In the genomic region with DNA sequence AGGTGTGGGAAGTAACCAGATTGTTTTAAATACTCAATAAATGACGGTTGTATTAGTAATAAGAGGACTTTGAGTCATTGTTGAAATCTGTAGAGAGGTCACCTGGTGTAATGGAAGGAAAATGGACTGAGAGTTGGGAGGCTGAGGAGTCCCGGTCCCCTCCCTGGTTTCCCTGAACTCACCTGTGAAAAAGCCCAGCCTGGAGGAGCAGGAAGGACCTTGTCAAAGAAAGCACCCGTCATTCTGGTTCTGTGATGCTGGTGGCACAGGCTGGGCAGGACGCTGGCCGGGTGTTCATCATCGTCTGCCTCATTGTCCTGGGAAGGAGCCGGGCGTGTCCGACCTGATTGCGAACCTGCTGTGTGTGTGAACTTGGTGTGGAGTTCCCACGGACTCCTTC, we compare ENCODE assay signal across 25 cellular contexts.
"Had no signal": no experiment of that assay in that cellular context is flagged by ENCODE, and none has a peak within 500 bp of the region (broad histone marks: within the 10 kb centered on the region; RNA-seq: fewer than 3 reads in every experiment).

No MANE protein-coding gene starts in this region.

- H3K27ac Mint-ChIP-seq: activated B cell treated with CpG ODN at 0.5 μM for 24 hours; activated CD8-positive, alpha-beta memory T cell treated with anti-CD3 and anti-CD28 coated beads, Interleukin-2, amount 10 ng/mL, durations not matched to agents 7 days and 5 days; activated CD8-positive, alpha-beta T cell treated with anti-CD3 and anti-CD28 coated beads for 36 hours; activated naive CD4-positive, alpha-beta T cell treated with anti-CD3 and anti-CD28 coated beads, Interleukin-2, amount 50 U/mL, for 24 hours; dendritic cell treated with granulocyte-macrophage colony-stimulating factor and Interleukin-4, amounts not matched to agents 40 ng/mL and 50 ng/mL, for 4 days; memory B cell; natural killer cell treated with Interleukin-12 subunit alpha and Interleukin-12 subunit beta and Interleukin-15 and Interleukin-18, amount 100 ng/mL, for 72 hours; T-helper 17 cell had no signal

- H3K36me3 Mint-ChIP-seq: activated CD8-positive, alpha-beta memory T cell treated with anti-CD3 and anti-CD28 coated beads, Interleukin-2, amount 10 ng/mL, durations not matched to agents 7 days and 5 days; activated naive CD4-positive, alpha-beta T cell treated with anti-CD3 and anti-CD28 coated beads, Interleukin-2, amount 50 U/mL, for 24 hours; memory B cell; natural killer cell treated with Interleukin-12 subunit alpha and Interleukin-12 subunit beta and Interleukin-15 and Interleukin-18, amount 100 ng/mL, for 72 hours had no signal

- H3K4me3 Mint-ChIP-seq: activated B cell treated with CpG ODN at 0.5 μM for 24 hours; activated CD8-positive, alpha-beta memory T cell treated with anti-CD3 and anti-CD28 coated beads, Interleukin-2, amount 10 ng/mL, durations not matched to agents 7 days and 5 days; activated CD8-positive, alpha-beta T cell treated with anti-CD3 and anti-CD28 coated beads for 36 hours; activated naive CD4-positive, alpha-beta T cell treated with anti-CD3 and anti-CD28 coated beads, Interleukin-2, amount 50 U/mL, for 24 hours; dendritic cell treated with granulocyte-macrophage colony-stimulating factor and Interleukin-4, amounts not matched to agents 40 ng/mL and 50 ng/mL, for 4 days; memory B cell; natural killer cell treated with Interleukin-12 subunit alpha and Interleukin-12 subunit beta and Interleukin-15 and Interleukin-18, amount 100 ng/mL, for 72 hours; T-helper 17 cell had no signal

- H3K36me3 ChIP-seq: esophagus muscularis mucosa, gastroesophageal sphincter, pancreas, thyroid gland had no signal

- DNase-seq: activated B cell treated with CpG ODN at 0.5 μM for 24 hours; activated CD4-positive, alpha-beta T cell treated with anti-CD3 and anti-CD28 coated beads for 4 hours; activated CD8-positive, alpha-beta memory T cell treated with anti-CD3 and anti-CD28 coated beads, Interleukin-2, amount 10 ng/mL, durations not matched to agents 7 days and 5 days; activated CD8-positive, alpha-beta T cell treated with anti-CD3 and anti-CD28 coated beads for 36 hours; activated effector memory CD4-positive, alpha-beta T cell treated with anti-CD3 and anti-CD28 coated beads, Interleukin-2, amount 50 U/mL, for 16 hours; activated T-cell treated with anti-CD3 and anti-CD28 coated beads for 4 hours; anterior cingulate cortex; body of pancreas; caudate nucleus; effector CD4-positive, alpha-beta T cell; head of caudate nucleus; left cardiac atrium; pancreas; psoas muscle; stimulated activated CD4-positive, alpha-beta T cell treated with anti-CD3 and anti-CD28 coated beads, Interleukin-4, amount 100 ng/mL, for 24 hours; stimulated activated naive CD8-positive, alpha-beta T cell treated with anti-CD3 and anti-CD28 coated beads, Interleukin-15, Interleukin-2, amounts not matched to agents 100 U/mL and 50 U/mL, for 24 hours; T-helper 17 cell; thyroid gland had no signal

- H3K27ac ChIP-seq: body of pancreas, esophagus muscularis mucosa, gastroesophageal sphincter, pancreas, psoas muscle, thyroid gland had no signal

- ATAC-seq: activated CD8-positive, alpha-beta memory T cell treated with anti-CD3 and anti-CD28 coated beads, Interleukin-2, amount 10 ng/mL, durations not matched to agents 7 days and 5 days; activated CD8-positive, alpha-beta T cell treated with anti-CD3 and anti-CD28 coated beads for 36 hours; body of pancreas; gastroesophageal sphincter; left cardiac atrium; natural killer cell treated with Interleukin-12 subunit alpha and Interleukin-12 subunit beta and Interleukin-15 and Interleukin-18, amount 100 ng/mL, for 72 hours; pancreas; psoas muscle; right cardiac atrium; stimulated activated naive CD8-positive, alpha-beta T cell treated with anti-CD3 and anti-CD28 coated beads, Interleukin-15, Interleukin-2, amounts not matched to agents 100 U/mL and 50 U/mL, for 24 hours; T-helper 17 cell had no signal

- H3K27me3 Mint-ChIP-seq: dendritic cell treated with granulocyte-macrophage colony-stimulating factor and Interleukin-4, amounts not matched to agents 40 ng/mL and 50 ng/mL, for 4 days had no signal

- H3K4me1 ChIP-seq: body of pancreas, pancreas, thyroid gland had no signal

- H3K4me3 ChIP-seq: body of pancreas, esophagus muscularis mucosa, gastroesophageal sphincter, pancreas, psoas muscle, thyroid gland had no signal

- H3K9me3 Mint-ChIP-seq: activated CD8-positive, alpha-beta T cell treated with anti-CD3 and anti-CD28 coated beads for 36 hours; dendritic cell treated with granulocyte-macrophage colony-stimulating factor and Interleukin-4, amounts not matched to agents 40 ng/mL and 50 ng/mL, for 4 days; natural killer cell treated with Interleukin-12 subunit alpha and Interleukin-12 subunit beta and Interleukin-15 and Interleukin-18, amount 100 ng/mL, for 72 hours had no signal

- H3K4me1 Mint-ChIP-seq: activated B cell treated with CpG ODN at 0.5 μM for 24 hours; activated CD8-positive, alpha-beta memory T cell treated with anti-CD3 and anti-CD28 coated beads, Interleukin-2, amount 10 ng/mL, durations not matched to agents 7 days and 5 days; activated naive CD4-positive, alpha-beta T cell treated with anti-CD3 and anti-CD28 coated beads, Interleukin-2, amount 50 U/mL, for 24 hours; memory B cell had no signal

- H3K9me3 ChIP-seq: body of pancreas, esophagus muscularis mucosa, gastroesophageal sphincter, pancreas, psoas muscle, thyroid gland had no signal

- H3K27me3 ChIP-seq: body of pancreas, esophagus muscularis mucosa, gastroesophageal sphincter, pancreas, thyroid gland had no signal
